20 cellular contexts compared by ENCODE assay signal in the genomic region with DNA sequence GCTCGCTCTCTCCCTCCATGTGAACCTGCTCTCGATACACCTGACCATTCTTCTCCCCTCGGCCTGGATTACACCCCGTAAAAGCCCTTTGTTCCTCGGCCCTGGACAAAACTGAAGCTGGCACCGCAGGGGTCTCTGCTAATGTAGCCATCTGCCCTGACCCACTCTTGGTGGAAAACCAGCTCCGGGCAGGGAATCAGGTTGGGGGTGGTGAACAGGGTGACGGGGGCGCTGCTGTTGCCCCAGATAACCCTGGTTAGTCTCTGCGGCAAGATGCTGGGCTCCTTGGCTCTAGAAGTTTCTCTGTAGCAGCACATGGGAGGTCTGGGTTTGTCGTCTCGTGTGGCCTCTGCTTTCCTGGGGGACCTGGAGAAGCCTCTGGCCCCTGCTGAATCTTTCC.
DNase-seq lines count a peak whose midpoint lies in the region; ATAC-seq, FAIRE-seq and TF ChIP-seq lines count a peak whose summit lies in the region.
"Had no signal": no experiment of that assay in that cellular context is flagged by ENCODE, and none has a peak within 500 bp of the region (broad histone marks: within the 10 kb centered on the region; RNA-seq: fewer than 3 reads in every experiment).

No MANE protein-coding gene starts in this region.

- H2BK20ac ChIP-seq in H1 (ENCODE audit: low read length): no peak overlapping the region

- WGBS in H1 (ENCODE audit: extremely low coverage in 1 of 2, insufficient coverage in 1 of 2, insufficient read length in 1 of 2, insufficient replicate concordance in 2 of 2, low coverage in 1 of 2, low lambda C conversion rate in 2 of 2, missing lambda C conversion rate in 1 of 2), 2 experiments: 98% methylated on average over 9 of the region's 12 CpGs; no CpG with 5 or more reads in 1 of the 2 experiments

- no peak overlapping the region for H3K14ac ChIP-seq in H1 (ENCODE audit: insufficient read length)

- no peaks in the 10 kb centered on the region for H4K20me1 ChIP-seq in H1 (replicated peaks in 1 of 2; ENCODE audit: control insufficient read depth in 1 of 2, insufficient read depth in 2 of 2, low read length in 2 of 2)
- H4K20me1 ChIP-seq in neural progenitor cell (ENCODE audit: low read depth): no peaks in the 10 kb centered on the region

- H3K27ac Mint-ChIP-seq in brain (peak overlapping the region in 3 of 5 experiments; percentile 58 to 66 (median 63)), neural progenitor cell (peak overlapping the region; percentile 59)
- H3K27ac Mint-ChIP-seq: CD4-positive, CD25-positive, alpha-beta regulatory T cell; CD8-positive, alpha-beta memory T cell had no signal

- H3K4me3 Mint-ChIP-seq in brain (no peak overlapping the region), neural progenitor cell (no peak overlapping the region)
- H3K4me3 Mint-ChIP-seq: CD4-positive, CD25-positive, alpha-beta regulatory T cell; CD8-positive, alpha-beta memory T cell had no signal

- no peak overlapping the region for H3K56ac ChIP-seq in H1 (replicated peaks; ENCODE audit: insufficient read length, low read depth, low read length)

- no peaks in the 10 kb centered on the region for H3K36me3 ChIP-seq in H1 (ENCODE audit: control insufficient read depth in 2 of 4, insufficient read depth in 4 of 4, low read length in 3 of 4)
- H3K36me3 ChIP-seq in neural progenitor cell: no peaks in the 10 kb centered on the region
- no peaks in the 10 kb centered on the region for H3K36me3 ChIP-seq in upper lobe of right lung
- H3K36me3 ChIP-seq: BE2C, HAP-1 had no signal

- peak overlapping the region; percentile 28; the same call in 1 of the 2 replicates for H4K8ac ChIP-seq in H1 (ENCODE audit: extremely low read depth, insufficient read depth, low read length)

- no peak overlapping the region for H3K4me3 ChIP-seq in H1 (ENCODE audit: extremely low read depth in 1 of 4, insufficient read depth in 2 of 4, low read depth in 3 of 4, low read length in 4 of 4)
- no peak overlapping the region for H3K4me3 ChIP-seq in neural progenitor cell
- H3K4me3 ChIP-seq in upper lobe of right lung: no peak overlapping the region
- H3K4me3 ChIP-seq: HAP-1, K562 had no signal

- H3K4me1 ChIP-seq in H1 (replicated peaks in 1 of 4; ENCODE audit: control insufficient read depth in 3 of 4, insufficient read depth in 4 of 4, low read length in 3 of 4): peaks cover 0 to 6% (median 0%) of the 10 kb centered on the region in 4 experiments; a peak in 1 of 7 replicates
- H3K4me1 ChIP-seq in neural progenitor cell: peaks cover 5% of the 10 kb centered on the region
- no peaks in the 10 kb centered on the region for H3K4me1 ChIP-seq in upper lobe of right lung
- H3K4me1 ChIP-seq: BE2C, Caco-2, HAP-1 had no signal

- H3K4me1 Mint-ChIP-seq in brain (peaks cover 84% of the 10 kb centered on the region), neural progenitor cell (peaks cover 66% of the 10 kb centered on the region)
- H3K4me1 Mint-ChIP-seq: CD4-positive, CD25-positive, alpha-beta regulatory T cell; CD8-positive, alpha-beta memory T cell had no signal

- H3F3A ChIP-seq in neural progenitor cell (ENCODE audit: low read depth): no peaks in the 10 kb centered on the region

- H2BK12ac ChIP-seq in H1 (ENCODE audit: low read depth, low read length): no peak overlapping the region

- no peak overlapping the region for H3K4me2 ChIP-seq in H1 (ENCODE audit: insufficient read depth in 1 of 2, low read depth in 2 of 2, low read length in 2 of 2)
- no peak overlapping the region for H3K4me2 ChIP-seq in neural progenitor cell

- H2AFZ ChIP-seq in H1 (ENCODE audit: low read length): 0 out of 2 replicates have a peak overlapping the region, but pooled peaks have one; percentile 29
- no peak overlapping the region for H2AFZ ChIP-seq in neural progenitor cell (replicated peaks)

- H3K9me3 ChIP-seq in H1 (ENCODE audit: insufficient read depth in 2 of 2, low read depth in 1 of 2, low read length in 1 of 2) (no peaks in the 10 kb centered on the region), neural progenitor cell (ENCODE audit: low read depth) (no peaks in the 10 kb centered on the region), upper lobe of right lung (no peaks in the 10 kb centered on the region)
- H3K9me3 ChIP-seq: BE2C, Caco-2, HAP-1 had no signal

- TF ChIP-seq CTCF in brain (conservative IDR thresholded peaks at IDR 0.05): no peak
- no peak for TF ChIP-seq CTCF in H1 (IDR thresholded peaks at IDR 0.05; ENCODE audit: control extremely low read depth in 1 of 3, insufficient read depth in 1 of 3, low read depth in 1 of 3, low read length in 3 of 3)
- TF ChIP-seq CTCF in neural progenitor cell (IDR thresholded peaks at IDR 0.05): no peak
- TF ChIP-seq CTCF in upper lobe of right lung (IDR thresholded peaks at IDR 0.05): no peak

- no peak overlapping the region for H2BK5ac ChIP-seq in H1 (ENCODE audit: low read depth, low read length)

- no peak overlapping the region for H3K18ac ChIP-seq in H1 (ENCODE audit: extremely low read depth, low read length)

- no peak for ATAC-seq in upper lobe of right lung
- ATAC-seq: K562 had no signal

- H3K36me3 Mint-ChIP-seq in brain (no peaks in the 10 kb centered on the region), neural progenitor cell (no peaks in the 10 kb centered on the region)
- H3K36me3 Mint-ChIP-seq: CD4-positive, CD25-positive, alpha-beta regulatory T cell; CD8-positive, alpha-beta memory T cell had no signal

- H3K9me3 Mint-ChIP-seq in brain (peaks cover 0 to 8% (median 0%) of the 10 kb centered on the region in 5 experiments), neural progenitor cell (no peaks in the 10 kb centered on the region)
- H3K9me3 Mint-ChIP-seq: CD4-positive, CD25-positive, alpha-beta regulatory T cell; CD8-positive, alpha-beta memory T cell had no signal

- peak overlapping the region; percentile 57 for H4K91ac ChIP-seq in H1 (replicated peaks; ENCODE audit: insufficient read length, low read length)

- no peaks in the 10 kb centered on the region for H3K79me1 ChIP-seq in H1 (ENCODE audit: low read depth, low read length)

- H3K79me2 ChIP-seq in H1 (ENCODE audit: control insufficient read depth in 1 of 2, insufficient read depth in 2 of 2, low read length in 2 of 2): no peaks in the 10 kb centered on the region
- H3K79me2 ChIP-seq in neural progenitor cell (ENCODE audit: low read depth): no peaks in the 10 kb centered on the region

- no peak overlapping the region for H2AK5ac ChIP-seq in H1 (ENCODE audit: low read depth, low read length)

- H3K27ac ChIP-seq in H1 (ENCODE audit: low read depth, low read length) (no peak overlapping the region), neural progenitor cell (no peak overlapping the region), upper lobe of right lung (no peak overlapping the region)

- H2BK15ac ChIP-seq in H1 (ENCODE audit: low read length): no peak overlapping the region

- TF ChIP-seq POLR2A in H1 (IDR thresholded peaks at IDR 0.05; ENCODE audit: control extremely low read depth in 1 of 2, low read depth in 2 of 2, low read length in 2 of 2): no peak

- POLR2A ChIA-PET in H1 (lab: Charles Lee; ENCODE audit: partially characterized antibody): no interaction called here

- DNase-seq in H1 (ENCODE audit: low read depth in 1 of 2, low spot score in 2 of 2): no peak
- DNase-seq in neural progenitor cell (ENCODE audit: low spot score): no peak
- peak; percentile 55 for DNase-seq in upper lobe of right lung
- no peak for DNase-seq in activated naive CD4-positive, alpha-beta T cell (lab: John Stamatoyannopoulos, UW)
- DNase-seq in COLO668 (lab: John Stamatoyannopoulos, UW; ENCODE audit: unreplicated experiment): no peak
- DNase-seq in KG1 (lab: John Stamatoyannopoulos, UW): no peak
- DNase-seq: BE2C; Caco-2; CD4-positive, CD25-positive, alpha-beta regulatory T cell; CD8-positive, alpha-beta memory T cell; GOT3; IMR-90 had no signal

- H3K23me2 ChIP-seq in H1 (ENCODE audit: low read depth, low read length): no peaks in the 10 kb centered on the region

- no peak overlapping the region for H4K5ac ChIP-seq in H1 (ENCODE audit: insufficient read length, low read depth, low read length)

- TF ChIP-seq RAD21 in H1 (IDR thresholded peaks at IDR 0.05 in 1 of 2, conservative IDR thresholded peaks at IDR 0.05 in 1 of 2; ENCODE audit: low read depth in 2 of 2, low read length in 2 of 2): no peak

- no peak for FAIRE-seq in H1 (lab: Jason Lieb, UNC)
- FAIRE-seq: D721Med, G401.6, GM12892, GM18507, HTR-8/SVneo, K562 had no signal

- intact Hi-C loops in upper lobe of right lung (cut with DNase I): no loop called here

- no peak overlapping the region for H3K4ac ChIP-seq in H1 (replicated peaks; ENCODE audit: insufficient read length, low read depth, low read length)

- CTCF ChIA-PET in H1 (lab: Charles Lee; ENCODE audit: partially characterized antibody): interaction anchor here (1.0 to 3.1 kb wide), 9 partner anchors 7 to 142 kb away, joined by 3 to 11 read pairs (median 6); a partner anchor contains a TSS

- H3K27me3 ChIP-seq in H1 (replicated peaks in 1 of 4; ENCODE audit: control insufficient read depth in 3 of 4, extremely low read depth in 1 of 4, insufficient read depth in 3 of 4, low read length in 3 of 4) (peaks cover 0 to 3% (median 0%) of the 10 kb centered on the region in 4 experiments; a peak in 1 of 7 replicates), neural progenitor cell (no peaks in the 10 kb centered on the region), upper lobe of right lung (no peaks in the 10 kb centered on the region)
- H3K27me3 ChIP-seq: BE2C had no signal

- no peak overlapping the region for H3K9ac ChIP-seq in H1 (replicated peaks in 1 of 4; ENCODE audit: extremely low read depth in 1 of 4, low read depth in 3 of 4, low read length in 3 of 4)
- H3K9ac ChIP-seq in neural progenitor cell: no peak overlapping the region

- H2BK120ac ChIP-seq in H1 (replicated peaks; ENCODE audit: low read depth, low read length): no peak overlapping the region

- no peak for TF ChIP-seq EP300 in H1 (IDR thresholded peaks at IDR 0.05; ENCODE audit: borderline replicate concordance in 1 of 2, low read depth in 2 of 2, low read length in 2 of 2)

- H3K27me3 Mint-ChIP-seq in brain (peaks cover 4% of the 10 kb centered on the region), neural progenitor cell (ENCODE audit: insufficient read depth, low read depth) (peaks cover 10% of the 10 kb centered on the region)

- no peak overlapping the region for H3K23ac ChIP-seq in H1 (ENCODE audit: insufficient read length)

TF ChIP-seq in H1, 55 proteins besides CTCF, POLR2A, EP300 and RAD21 (continues in another document):
- no peak for TF ChIP-seq TEAD4 (IDR thresholded peaks at IDR 0.05; ENCODE audit: low read depth, low read length)
- no peak for TF ChIP-seq BRCA1 (IDR thresholded peaks at IDR 0.05; ENCODE audit: low read depth, low read length)
- no peak for TF ChIP-seq SAP30 (IDR thresholded peaks at IDR 0.05; ENCODE audit: insufficient read depth, insufficient replicate concordance, low read length)
- no peak for TF ChIP-seq TBP (IDR thresholded peaks at IDR 0.05; ENCODE audit: low read depth, low read length)
- no peak for TF ChIP-seq MAFK (IDR thresholded peaks at IDR 0.05; ENCODE audit: low read depth, low read length)
- TF ChIP-seq NANOG (IDR thresholded peaks at IDR 0.05; ENCODE audit: insufficient read depth, low read depth, low read length, poor library complexity, severe bottlenecking): no peak
- TF ChIP-seq FOSL1 (IDR thresholded peaks at IDR 0.05; ENCODE audit: insufficient read depth, low read depth, low read length): no peak
- no peak for TF ChIP-seq SIRT6 (IDR thresholded peaks at IDR 0.05; ENCODE audit: low read length)
